In the genomic region with DNA sequence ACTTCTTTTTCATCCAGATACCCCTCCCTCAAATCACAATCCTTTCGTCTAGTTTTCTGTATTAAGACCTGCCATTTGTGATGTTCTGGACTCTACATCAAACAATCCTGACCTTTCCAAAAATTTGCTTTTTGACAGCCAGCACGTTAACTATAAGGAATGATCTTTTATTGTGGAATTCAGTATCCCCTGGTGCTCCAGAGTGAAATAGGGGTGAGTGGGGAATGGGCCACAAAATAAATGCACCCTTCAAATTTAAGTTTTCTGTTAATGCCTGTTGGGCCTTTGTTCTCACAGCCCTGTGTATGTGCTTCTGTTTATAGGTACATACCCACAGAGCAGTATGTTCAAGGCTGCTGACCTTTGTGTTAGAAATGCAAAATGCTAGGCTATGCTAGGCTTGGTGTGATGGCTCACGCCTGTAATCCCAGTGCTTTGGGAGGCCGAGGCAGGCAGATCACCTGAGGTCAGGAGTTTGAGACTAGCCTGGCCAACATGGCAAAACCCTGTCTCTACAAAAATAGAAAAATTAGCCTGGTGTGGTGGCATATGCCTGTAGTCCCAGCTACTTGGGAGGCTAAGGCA, we compare ENCODE assay signal across 15 cellular contexts.
"Had no signal": no experiment of that assay in that cellular context is flagged by ENCODE, and none has a peak within 500 bp of the region (broad histone marks: within the 10 kb centered on the region; RNA-seq: fewer than 3 reads in every experiment).

No MANE protein-coding gene starts in this region.

- H3K9me3 Mint-ChIP-seq: neural crest cell had no signal

- ATAC-seq: gastroesophageal sphincter, pancreas had no signal

- H3K27ac ChIP-seq: coronary artery, gastroesophageal sphincter, left ventricle myocardium inferior, pancreas had no signal

- H3K4me1 ChIP-seq: gastroesophageal sphincter, pancreas had no signal

- H3K4me3 ChIP-seq: coronary artery, gastroesophageal sphincter, left ventricle myocardium inferior, pancreas had no signal

- H3K4me3 Mint-ChIP-seq: neural crest cell had no signal

- DNase-seq: activated CD4-positive, alpha-beta T cell treated with anti-CD3 and anti-CD28 coated beads, Interleukin-2, amount 50 U/mL, for 4 hours; activated naive CD4-positive, alpha-beta T cell; activated T-cell treated with anti-CD3 and anti-CD28 coated beads, Interleukin-2, amount 50 U/mL, for 48 hours; central memory CD4-positive, alpha-beta T cell; effector CD4-positive, alpha-beta T cell; left ventricle myocardium inferior; mesenchymal stem cell; pancreas; stimulated activated CD4-positive, alpha-beta T cell treated with anti-CD3 and anti-CD28 coated beads, Interleukin-15, amount 100 ng/mL, for 24 hours; stimulated activated CD4-positive, alpha-beta T cell treated with anti-CD3 and anti-CD28 coated beads, Interleukin-4, amount 100 ng/mL, for 24 hours; T-helper 2 cell had no signal

- H3K9me3 ChIP-seq: gastroesophageal sphincter, left ventricle myocardium inferior, pancreas had no signal

- FAIRE-seq: pancreas, TTC549 had no signal

- H3K27me3 ChIP-seq: gastroesophageal sphincter, pancreas had no signal
